ENCODE assay signal across 2 cellular contexts in genomic region chr17:26962255-26963162, GRCh38.
TF ChIP-seq lines count a peak whose summit lies in the region.

No MANE protein-coding gene starts in this region.

TF ChIP-seq in GM23338, 12 proteins besides CTCF, POLR2A, EP300 and RAD21:
- no peak for TF ChIP-seq EZH2phosphoT487 (IDR thresholded peaks at IDR 0.05; ENCODE audit: unreplicated experiment)
- TF ChIP-seq STAT1 (IDR thresholded peaks at IDR 0.05; ENCODE audit: unreplicated experiment) = no peak
- no peak for TF ChIP-seq ZNF331 (CRISPR knock-in tag; IDR thresholded peaks at IDR 0.05; ENCODE audit: low read depth)
- no peak for TF ChIP-seq CREB1 (CRISPR knock-in tag; IDR thresholded peaks at IDR 0.05; ENCODE audit: low read depth)
- no peak for TF ChIP-seq ZNF462 (CRISPR knock-in tag; IDR thresholded peaks at IDR 0.05)
- no peak for TF ChIP-seq REST (IDR thresholded peaks at IDR 0.05; ENCODE audit: unreplicated experiment)
- no peak for TF ChIP-seq JUNB (IDR thresholded peaks at IDR 0.05; ENCODE audit: unreplicated experiment)

TF ChIP-seq in K562, 482 proteins besides CTCF, POLR2A, EP300 and RAD21:
- TF ChIP-seq PRPF4 (IDR thresholded peaks at IDR 0.05; ENCODE audit: insufficient read depth, low read depth, low read length, poor library complexity, severe bottlenecking) (no peak), HDAC2 (IDR thresholded peaks at IDR 0.05) (no peak), CSDE1 (IDR thresholded peaks at IDR 0.05) (no peak), NUFIP1 (IDR thresholded peaks at IDR 0.05; ENCODE audit: partially characterized antibody) (no peak), HIVEP1 (CRISPR knock-in tag; IDR thresholded peaks at IDR 0.05) (no peak), SIN3A (IDR thresholded peaks at IDR 0.05; ENCODE audit: borderline replicate concordance in 2 of 2, control insufficient read depth in 1 of 2, low read depth in 2 of 2, low read length in 2 of 2) (no peak), SMARCA4 (IDR thresholded peaks at IDR 0.05) (no peak), ZSCAN32 (CRISPR knock-in tag; IDR thresholded peaks at IDR 0.05) (no peak), TCF15 (CRISPR knock-in tag; IDR thresholded peaks at IDR 0.05) (no peak), MIER1 (IDR thresholded peaks at IDR 0.05; ENCODE audit: low read depth) (no peak), ZBED1 (IDR thresholded peaks at IDR 0.05) (no peak), NCOA4 (IDR thresholded peaks at IDR 0.05; ENCODE audit: partially characterized antibody) (no peak), MTF1 (CRISPR knock-in tag; IDR thresholded peaks at IDR 0.05; ENCODE audit: borderline replicate concordance) (no peak), DNMT1 (IDR thresholded peaks at IDR 0.05) (no peak), ZNF124 (CRISPR knock-in tag; IDR thresholded peaks at IDR 0.05) (no peak), BRF2 (IDR thresholded peaks at IDR 0.05; ENCODE audit: borderline replicate concordance, insufficient read depth, insufficient read length) (no peak), HMGN3 (IDR thresholded peaks at IDR 0.05; ENCODE audit: borderline replicate concordance, extremely low read depth, insufficient read length, low read depth, low read length) (no peak)
